ENCODE assay signal across 7 cellular contexts in genomic region chr1:39816431-39817090, GRCh38. TPM values are rescaled to one million over a fixed set of nuclear protein-coding genes. Genes with fewer than 3 reads are reported as not detected.
A peak's percentile ranks its signal among the peaks of the same experiment; 100 is the strongest.
DNase-seq lines count a peak whose midpoint lies in the region; ATAC-seq and TF ChIP-seq lines count a peak whose summit lies in the region.

No MANE protein-coding gene starts in this region.

- H4K20me1 ChIP-seq in HCT116 (ENCODE audit: insufficient read depth): no peaks in the 10 kb centered on the region
- H4K20me1 ChIP-seq in MM.1S (ENCODE audit: insufficient read depth, low read length): no peaks in the 10 kb centered on the region

- H3K4me3 ChIP-seq in GM12865 (ENCODE audit: low read depth, low read length): peak overlapping the region; percentile 45
- H3K4me3 ChIP-seq in HCT116 (replicated peaks in 1 of 2; ENCODE audit: low read depth in 1 of 2, low read length in 2 of 2): no peak overlapping the region
- 0 out of 2 replicates have a peak overlapping the region, but pooled peaks have one; percentile 38 for H3K4me3 ChIP-seq in MM.1S (ENCODE audit: low read length)
- H3K4me3 ChIP-seq in prostate gland: no peak overlapping the region

- H3K79me2 ChIP-seq in HCT116 (ENCODE audit: insufficient read depth, low read length) (no peaks in the 10 kb centered on the region), MM.1S (ENCODE audit: low read length) (no peaks in the 10 kb centered on the region)

- peak; percentile 84 for TF ChIP-seq CTCF in GM12865 (IDR thresholded peaks at IDR 0.05; ENCODE audit: insufficient read depth, low read depth, low read length, missing control alignments)
- TF ChIP-seq CTCF in HCT116 (IDR thresholded peaks at IDR 0.05 in 2 of 3, conservative IDR thresholded peaks at IDR 0.05 in 1 of 3; ENCODE audit: borderline replicate concordance in 1 of 3, insufficient read depth in 1 of 3, low read depth in 2 of 3, low read length in 2 of 3): peak; percentile 76 to 86 (median 85)
- peak; percentile 67 for TF ChIP-seq CTCF in MM.1S (IDR thresholded peaks at IDR 0.05; ENCODE audit: low read length)
- TF ChIP-seq CTCF in prostate gland (IDR thresholded peaks at IDR 0.05): peak; percentile 83 to 98 (median 94)

- no peaks in the 10 kb centered on the region for H3K9me3 ChIP-seq in HCT116 (ENCODE audit: control insufficient read depth in 1 of 2, insufficient read depth in 1 of 2, low read depth in 1 of 2, low read length in 2 of 2)
- no peaks in the 10 kb centered on the region for H3K9me3 ChIP-seq in MM.1S (replicated peaks; ENCODE audit: insufficient read depth, low read length)
- H3K9me3 ChIP-seq in prostate gland: no peaks in the 10 kb centered on the region

- H3K27ac ChIP-seq in HCT116 (ENCODE audit: low read depth, low read length) (no peak overlapping the region), MM.1S (ENCODE audit: low read length) (peak overlapping the region; percentile 82; the same call in 1 of the 2 replicates), prostate gland (peak overlapping the region in 1 of 2 donors; percentile 55)

- H3K4me1 ChIP-seq in HCT116 (ENCODE audit: control insufficient read depth in 1 of 2, insufficient read depth in 2 of 2, low read length in 2 of 2) (peaks cover 0 to 15% of the 10 kb centered on the region in 2 experiments; a peak in 3 of 4 replicates), MM.1S (ENCODE audit: low read length) (peaks cover 15% of the 10 kb centered on the region), prostate gland (replicated peaks) (no peaks in the 10 kb centered on the region)

- intact Hi-C loops in HCT116 (cut with micrococcal nuclease) (loop anchor here (1.0 to 10.0 kb wide), 4 partner anchors 86 to 518 kb away; no protein-coding TSS in a partner anchor), Right ventricle myocardium superior (cut with DNase I) (loop anchor here (2.0 kb wide), 2 partner anchors 84 to 156 kb away; partner anchors contain the start of gene MYCL), prostate gland (cut with DNase I) (loop anchor here (1.0 to 2.0 kb wide), 3 partner anchors 78 to 158 kb away; no protein-coding TSS in a partner anchor)

- TF ChIP-seq POLR2A in HCT116 (IDR thresholded peaks at IDR 0.05; ENCODE audit: borderline replicate concordance, extremely low read depth, insufficient read depth, insufficient read length) (no peak), prostate gland (IDR thresholded peaks at IDR 0.05) (no peak)

- 19% methylated on average over 11 of the region's 11 CpGs for WGBS in prostate gland

- H2AFZ ChIP-seq in HCT116 (ENCODE audit: low read depth, low read length, poor library complexity, severe bottlenecking): no peak overlapping the region
- H2AFZ ChIP-seq in MM.1S (ENCODE audit: low read length): 0 out of 2 replicates have a peak overlapping the region, but pooled peaks have one; percentile 7

- CTCF ChIA-PET in HCT116 (lab: Charles Lee): interaction anchor here (0.9 to 2.7 kb wide), 6 partner anchors 85 to 522 kb away, joined by 3 to 21 read pairs (median 4); partner anchors contain the start of gene MYCL

- DNase-seq in GM12865 (ENCODE audit: low read depth) (peak; percentile 81), HCT116 (ENCODE audit: low read depth, low spot score) (peak; percentile 61), MM.1S (peak; percentile 71), SKM-1 (lab: John Stamatoyannopoulos, UW; ENCODE audit: unreplicated experiment) (peak; percentile 19), Right ventricle myocardium superior (peak; percentile 78), prostate gland (ENCODE audit: low spot score) (peak; percentile 77)
- peak; percentile 17 for DNase-seq in activated naive CD8-positive, alpha-beta T cell treated with anti-CD3 and anti-CD28 coated beads, Interleukin-2, amount 50 U/mL, for 16 hours (ENCODE audit: low read depth, low spot score)

- peak; percentile 89 for ATAC-seq in HCT116
- ATAC-seq in Right ventricle myocardium superior (ENCODE audit: poor library complexity): peak; percentile 85

- peaks cover 5% of the 10 kb centered on the region; the same call in 1 of the 2 replicates for H3F3A ChIP-seq in MM.1S (ENCODE audit: insufficient read depth, low read length)

- H3K36me3 ChIP-seq in HCT116 (ENCODE audit: control insufficient read depth in 1 of 2, insufficient read depth in 2 of 2, low read length in 2 of 2) (no peaks in the 10 kb centered on the region), MM.1S (replicated peaks; ENCODE audit: insufficient read depth, low read length) (no peaks in the 10 kb centered on the region), prostate gland (no peaks in the 10 kb centered on the region)

- BruUV-seq in HCT116 (replicated peaks; lab: Mats Ljungman, UMichigan): no TSS peak

- POLR2A ChIA-PET in HCT116 (lab: Charles Lee): no interaction called here

- TF ChIP-seq RAD21 in HCT116 (IDR thresholded peaks at IDR 0.05; ENCODE audit: low read depth): peak; percentile 89

- H3K27me3 ChIP-seq in HCT116 (ENCODE audit: insufficient read depth, low read length) (no peaks in the 10 kb centered on the region), MM.1S (replicated peaks; ENCODE audit: insufficient read depth, low read length) (no peaks in the 10 kb centered on the region), prostate gland (replicated peaks; ENCODE audit: insufficient read depth) (no peaks in the 10 kb centered on the region)

- H3K4me2 ChIP-seq in HCT116 (ENCODE audit: low read length): peak overlapping the region; percentile 41
- peak overlapping the region; percentile 63; the same call in 1 of the 2 replicates for H3K4me2 ChIP-seq in MM.1S (ENCODE audit: low read depth, low read length)

- no peak overlapping the region for H3K9ac ChIP-seq in HCT116 (ENCODE audit: low read length)
- H3K9ac ChIP-seq in MM.1S (ENCODE audit: low read length): peak overlapping the region; percentile 10; the same call in 1 of the 2 replicates

- H3K9me2 ChIP-seq in HCT116 (ENCODE audit: insufficient read depth) (no peaks in the 10 kb centered on the region), MM.1S (replicated peaks; ENCODE audit: insufficient read depth, low read length) (no peaks in the 10 kb centered on the region)

- RAD21 ChIA-PET in HCT116 (lab: Charles Lee; ENCODE audit: low non-redundant PET in 1 of 2, low total read pairs in 2 of 2, uncharacterized antibody in 2 of 2, unreplicated experiment in 2 of 2): interaction anchor here in 1 of 2 experiments (1.2 kb wide), 1 partner anchor 216 kb away, joined by 3 read pairs; no protein-coding TSS in a partner anchor

TF ChIP-seq in HCT116, 20 proteins besides CTCF, POLR2A, EP300 and RAD21:
- TF ChIP-seq EZH2phosphoT487 (IDR thresholded peaks at IDR 0.05; ENCODE audit: borderline replicate concordance): no peak

RNA-seq across cellular contexts. Expression of gene BMP8B, which starts 27.9 kb away (rescaled TPM):
- total RNA-seq in HCT116 (2021; ENCODE audit: unreplicated experiment) (9.5 TPM), Right ventricle myocardium superior (0.27 TPM), prostate gland (1 to 10 TPM in 1 of 2 donors, under 1 TPM in 1; 0.77 to 4.7 TPM)
- 7.0 and 7.1 TPM in 2 replicates for polyA plus RNA-seq in HCT116 (2012)

RNA-seq across cellular contexts. Expression of gene OXCT2, which starts 45.4 kb away (rescaled TPM):
- total RNA-seq in HCT116 (2021; ENCODE audit: unreplicated experiment): 3.7 TPM
- polyA plus RNA-seq in HCT116 (2012): 1.3 and 1.4 TPM in 2 replicates
- 0.65 TPM for total RNA-seq in Right ventricle myocardium superior
- 1 to 10 TPM; 1.0 to 4.9 TPM for total RNA-seq in prostate gland

Comparison
In these comparisons a context has a peak if more than half of its experiments do, and no peak if none do; other contexts are left out.
1. DNase-seq: peak in every context shown above with its lines; median percentile 81 in GM12865; 78 in Right ventricle myocardium superior; 77 in prostate gland; 71 in MM.1S; 61 in HCT116; 19 in SKM-1; 17 in activated naive CD8-positive, alpha-beta T cell treated with anti-CD3 and anti-CD28 coated beads, Interleukin-2, amount 50 U/mL, for 16 hours.
2. H3K4me3 ChIP-seq: peak in GM12865 (single experiment) and MM.1S (single experiment); none in HCT116 (0 of 2) and prostate gland (0 of 2).
3. Peak in every context shown above with its lines, with median percentiles within 50 percentile points of each other: CTCF ChIP-seq.